Comparison of ENCODE assay signal across 17 cellular contexts in the genomic region with DNA sequence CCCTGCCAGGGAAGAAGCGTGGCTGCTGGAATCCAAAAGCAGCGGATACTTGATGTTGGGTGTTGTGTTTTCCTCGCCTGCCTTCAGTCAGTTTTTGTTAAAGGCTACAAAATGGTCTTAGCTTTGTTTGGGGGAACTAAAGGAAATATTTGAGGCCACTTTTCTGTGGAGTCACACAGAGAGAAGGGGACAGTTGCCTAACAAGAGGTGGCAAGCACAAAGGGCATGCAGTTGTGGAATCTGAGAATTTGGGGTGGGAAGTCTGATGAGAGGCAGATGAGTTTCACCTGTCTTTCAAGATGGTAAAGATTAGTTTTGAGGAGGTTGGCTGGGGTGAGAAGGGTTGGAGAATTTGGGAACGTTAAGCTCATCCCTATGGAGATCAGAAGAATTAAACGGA. TPM values are rescaled to one million over a fixed set of nuclear protein-coding genes. Genes with fewer than 3 reads are reported as not detected.
A peak's percentile ranks its signal among the peaks of the same experiment; 100 is the strongest.
DNase-seq lines count a peak whose midpoint lies in the region; ATAC-seq lines count a peak whose summit lies in the region.
"Had no signal": no experiment of that assay in that cellular context is flagged by ENCODE, and none has a peak within 500 bp of the region (broad histone marks: within the 10 kb centered on the region; RNA-seq: fewer than 3 reads in every experiment).

No MANE protein-coding gene starts in this region.

- peak overlapping the region; percentile 7 for H3K27ac Mint-ChIP-seq in activated T-cell treated with anti-CD3 and anti-CD28 coated beads, Interleukin-2, amount 50 U/mL, for 72 hours
- H3K27ac Mint-ChIP-seq in IgD-negative memory B cell: peak overlapping the region in 2 of 3 donors; percentile 39 to 95
- H3K27ac Mint-ChIP-seq in central memory CD8-positive, alpha-beta T cell (ENCODE audit: low read depth): peak overlapping the region; percentile 14
- peak overlapping the region; percentile 2 for H3K27ac Mint-ChIP-seq in stimulated activated naive B cell treated with anti-CD40 and anti-IgM and Interleukin-4, amounts not matched to agents 10 μg/mL and 1 μg/mL and 100 μg/mL, for 72 hours
- H3K27ac Mint-ChIP-seq: progenitor cell of endocrine pancreas had no signal

- no peaks in the 10 kb centered on the region for H3K27me3 Mint-ChIP-seq in activated T-cell treated with anti-CD3 and anti-CD28 coated beads, Interleukin-2, amount 50 U/mL, for 72 hours (ENCODE audit: low read depth)
- H3K27me3 Mint-ChIP-seq in IgD-negative memory B cell: no peaks in the 10 kb centered on the region
- H3K27me3 Mint-ChIP-seq in central memory CD8-positive, alpha-beta T cell: no peaks in the 10 kb centered on the region
- no peaks in the 10 kb centered on the region for H3K27me3 Mint-ChIP-seq in stimulated activated naive B cell treated with anti-CD40 and anti-IgM and Interleukin-4, amounts not matched to agents 10 μg/mL and 1 μg/mL and 100 μg/mL, for 72 hours

- no peak for DNase-seq in activated T-cell treated with anti-CD3 and anti-CD28 coated beads, Interleukin-2, amount 50 U/mL, for 72 hours
- DNase-seq in activated T-cell treated with anti-CD3 and anti-CD28 coated beads for 4 hours (no peak), NCI-H2081 treated with DMSO at 0.1 percent for 48 hours (lab: John Stamatoyannopoulos, UW) (no peak), epidermal melanocyte (ENCODE audit: insufficient read length, low spot score) (no peak), NCI-H345 treated with DMSO at 0.1 percent for 48 hours (lab: John Stamatoyannopoulos, UW; ENCODE audit: unreplicated experiment) (no peak)
- DNase-seq in central memory CD8-positive, alpha-beta T cell (ENCODE audit: low spot score in 2 of 2): no peak
- no peak for DNase-seq in stimulated activated naive B cell treated with anti-CD40 and anti-IgM and Interleukin-4, amounts not matched to agents 10 μg/mL and 1 μg/mL and 100 μg/mL, for 72 hours
- DNase-seq: activated CD8-positive, alpha-beta memory T cell treated with anti-CD3 and anti-CD28 coated beads, Interleukin-2, amount 50 U/mL, for 48 hours; aorta; MG63; NCI-H187 treated with DMSO at 0.1 percent for 48 hours; NCI-H510A treated with DMSO at 0.1 percent for 48 hours had no signal

- peak overlapping the region; percentile 46 to 55 for H3K4me3 Mint-ChIP-seq in activated T-cell treated with anti-CD3 and anti-CD28 coated beads, Interleukin-2, amount 50 U/mL, for 72 hours
- peak overlapping the region in 2 of 4 donors; percentile 70 to 97 for H3K4me3 Mint-ChIP-seq in IgD-negative memory B cell
- peak overlapping the region; percentile 2 for H3K4me3 Mint-ChIP-seq in central memory CD8-positive, alpha-beta T cell
- H3K4me3 Mint-ChIP-seq in stimulated activated naive B cell treated with anti-CD40 and anti-IgM and Interleukin-4, amounts not matched to agents 10 μg/mL and 1 μg/mL and 100 μg/mL, for 72 hours: peak overlapping the region; percentile 14 to 39

- peaks cover 0 to 3% of the 10 kb centered on the region in 2 donors for H3K36me3 Mint-ChIP-seq in activated T-cell treated with anti-CD3 and anti-CD28 coated beads, Interleukin-2, amount 50 U/mL, for 72 hours (ENCODE audit: insufficient read depth in 2 of 2)
- H3K36me3 Mint-ChIP-seq in IgD-negative memory B cell: no peaks in the 10 kb centered on the region
- peaks cover 11% of the 10 kb centered on the region for H3K36me3 Mint-ChIP-seq in central memory CD8-positive, alpha-beta T cell (ENCODE audit: insufficient read depth)
- H3K36me3 Mint-ChIP-seq in stimulated activated naive B cell treated with anti-CD40 and anti-IgM and Interleukin-4, amounts not matched to agents 10 μg/mL and 1 μg/mL and 100 μg/mL, for 72 hours: peaks cover 23 to 31% of the 10 kb centered on the region in 2 donors

- ATAC-seq in activated T-cell treated with anti-CD3 and anti-CD28 coated beads, Interleukin-2, amount 50 U/mL, for 72 hours (replicated peaks in 1 of 2): no peak
- no peak for ATAC-seq in central memory CD8-positive, alpha-beta T cell (replicated peaks; ENCODE audit: extremely low read depth, poor library complexity, severe bottlenecking)
- ATAC-seq in stimulated activated naive B cell treated with anti-CD40 and anti-IgM and Interleukin-4, amounts not matched to agents 10 μg/mL and 1 μg/mL and 100 μg/mL, for 72 hours (replicated peaks): no peak
- ATAC-seq: SK-N-SH treated with all-trans-retinoic acid at 6 μM for 48 hours had no signal

- peaks cover 76% of the 10 kb centered on the region for H3K4me1 Mint-ChIP-seq in activated T-cell treated with anti-CD3 and anti-CD28 coated beads, Interleukin-2, amount 50 U/mL, for 72 hours (ENCODE audit: low read depth)
- H3K4me1 Mint-ChIP-seq in IgD-negative memory B cell: peaks cover 51 to 64% (median 63%) of the 10 kb centered on the region in 3 donors
- H3K4me1 Mint-ChIP-seq in central memory CD8-positive, alpha-beta T cell: peaks cover 56% of the 10 kb centered on the region
- H3K4me1 Mint-ChIP-seq in stimulated activated naive B cell treated with anti-CD40 and anti-IgM and Interleukin-4, amounts not matched to agents 10 μg/mL and 1 μg/mL and 100 μg/mL, for 72 hours: peaks cover 50 to 69% of the 10 kb centered on the region in 2 donors

- no peaks in the 10 kb centered on the region for H3K9me3 Mint-ChIP-seq in activated T-cell treated with anti-CD3 and anti-CD28 coated beads, Interleukin-2, amount 50 U/mL, for 72 hours
- no peaks in the 10 kb centered on the region for H3K9me3 Mint-ChIP-seq in IgD-negative memory B cell
- no peaks in the 10 kb centered on the region for H3K9me3 Mint-ChIP-seq in central memory CD8-positive, alpha-beta T cell
- no peaks in the 10 kb centered on the region for H3K9me3 Mint-ChIP-seq in stimulated activated naive B cell treated with anti-CD40 and anti-IgM and Interleukin-4, amounts not matched to agents 10 μg/mL and 1 μg/mL and 100 μg/mL, for 72 hours

RNA-seq across cellular contexts. Expression of gene MALT1, which starts 2.9 kb away (rescaled TPM):
- total RNA-seq in activated T-cell treated with anti-CD3 and anti-CD28 coated beads, Interleukin-2, amount 50 U/mL, for 72 hours: 10 to 100 TPM; 40.8 to 50.6 TPM
- polyA plus RNA-seq in IgD-negative memory B cell: 51.9 TPM

RNA-seq across cellular contexts. Expression of gene ALPK2, which starts 45.3 kb away (rescaled TPM):
- 10 to 100 TPM; 12.7 to 18.5 TPM for total RNA-seq in activated T-cell treated with anti-CD3 and anti-CD28 coated beads, Interleukin-2, amount 50 U/mL, for 72 hours
- not detected for polyA plus RNA-seq in IgD-negative memory B cell
- total RNA-seq: dermis microvascular lymphatic vessel endothelial cell, HT-29 had no signal

Comparison
In these comparisons a context has a peak if more than half of its experiments do, and no peak if none do; other contexts are left out.
1. H3K27ac Mint-ChIP-seq: peak in every context shown above with its lines; median percentile 67 in IgD-negative memory B cell; 14 in central memory CD8-positive, alpha-beta T cell; 7 in activated T-cell treated with anti-CD3 and anti-CD28 coated beads, Interleukin-2, amount 50 U/mL, for 72 hours; 2 in stimulated activated naive B cell treated with anti-CD40 and anti-IgM and Interleukin-4, amounts not matched to agents 10 μg/mL and 1 μg/mL and 100 μg/mL, for 72 hours.